ENCODE assay signal across 1 cellular context in genomic region chr1:233359905-233360304, GRCh38.
TF ChIP-seq lines count a peak whose summit lies in the region.

No MANE protein-coding gene starts in this region.

TF ChIP-seq in HEK293, 187 proteins besides CTCF, POLR2A, EP300 and RAD21 (continued from another document):
- no peak for TF ChIP-seq PRDM2 (tag by site-specific recombination; IDR thresholded peaks at IDR 0.05; ENCODE audit: borderline replicate concordance)
- no peak for TF ChIP-seq ZNF514 (tag by site-specific recombination; IDR thresholded peaks at IDR 0.05)
- no peak for TF ChIP-seq ZNF785 (tag by site-specific recombination; IDR thresholded peaks at IDR 0.05)
- no peak for TF ChIP-seq SALL2 (tag by site-specific recombination; IDR thresholded peaks at IDR 0.05; ENCODE audit: borderline replicate concordance)
- no peak for TF ChIP-seq MZF1 (tag by site-specific recombination; IDR thresholded peaks at IDR 0.05; ENCODE audit: borderline replicate concordance)
TF ChIP-seq in HEK293: peak in this region for 2.
